ENCODE assay signal across 8 cellular contexts in the genomic region with DNA sequence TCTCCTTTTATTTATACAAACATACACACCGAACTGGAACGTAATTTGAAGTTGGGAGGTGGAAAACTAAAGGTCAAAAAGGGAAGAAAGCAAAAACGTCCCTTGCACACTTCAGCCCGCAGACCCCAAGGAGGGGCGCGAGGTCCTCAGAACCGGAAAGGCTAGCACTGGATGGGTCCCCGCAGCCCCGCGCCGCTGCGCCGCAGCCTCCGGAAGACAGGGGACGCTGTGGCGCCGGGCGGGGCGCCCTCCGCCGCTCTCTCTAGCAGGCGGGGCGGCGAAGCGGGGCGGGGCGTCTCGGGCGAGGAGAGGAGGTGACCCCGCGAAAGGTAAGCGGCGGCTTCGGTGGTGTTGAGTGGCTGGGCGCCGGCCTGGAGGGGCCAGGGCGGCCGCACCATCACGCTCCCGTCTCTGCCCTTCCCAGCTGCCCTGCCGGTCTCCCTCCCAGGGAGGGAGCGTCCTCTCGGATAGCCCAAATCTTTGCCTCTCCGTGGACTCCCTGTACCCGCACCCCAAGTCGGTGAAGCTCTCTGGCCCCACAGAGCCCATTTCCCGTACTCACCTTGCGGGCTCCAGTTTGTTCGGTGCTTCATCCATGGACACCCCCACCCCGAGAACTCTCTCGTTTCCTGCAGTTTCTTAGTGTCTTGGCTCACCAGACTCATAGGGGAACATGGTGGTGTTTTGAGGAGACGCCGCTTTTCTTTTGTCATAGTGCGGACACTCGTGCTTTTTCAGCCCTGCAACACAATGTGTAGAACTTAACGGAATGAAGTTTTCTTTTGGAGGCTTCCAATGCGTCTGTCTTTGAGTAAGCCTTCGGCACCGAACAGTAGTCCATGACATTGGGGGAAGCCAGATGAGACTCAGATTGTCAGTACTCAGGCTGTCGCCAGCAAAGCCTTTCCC. TPM values are rescaled to one million over a fixed set of nuclear protein-coding genes. Genes with fewer than 3 reads are reported as not detected.
DNase-seq lines count a peak whose midpoint lies in the region; ATAC-seq, FAIRE-seq and TF ChIP-seq lines count a peak whose summit lies in the region.

A gene with protein sequence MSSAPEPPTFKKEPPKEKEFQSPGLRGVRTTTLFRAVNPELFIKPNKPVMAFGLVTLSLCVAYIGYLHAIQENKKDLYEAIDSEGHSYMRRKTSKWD (plus strand): TSS at position 285 of the 909 bp plus-strand sequence. CDS start 14,444 bp downstream, outside the sequence.

- H3K27me3 ChIP-seq in right cardiac atrium (ENCODE audit: control insufficient read depth, insufficient read depth) = no peaks in the 10 kb centered on the region

- no peaks in the 10 kb centered on the region for H3K4me1 ChIP-seq in right cardiac atrium (ENCODE audit: control insufficient read depth, insufficient read depth, low read length)

- peak; percentile 100 for ATAC-seq in HG02642 (IDR thresholded peaks at IDR 0.05; ENCODE audit: poor library complexity, unreplicated experiment)
- ATAC-seq in right cardiac atrium = peak; percentile 99 to 100

- peak; percentile 86 for DNase-seq in GM12892 (ENCODE audit: insufficient read length)
- peak; percentile 57 for DNase-seq in NCI-H1092 treated with DMSO at 0.1 percent for 48 hours (lab: John Stamatoyannopoulos, UW)
- DNase-seq in T-helper 1 cell = peak; percentile 69 to 84 (median 78)
- peak; percentile 28 for DNase-seq in amniotic stem cell (lab: John Stamatoyannopoulos, UW)
- peak; percentile 89 to 94 (median 94) for DNase-seq in right cardiac atrium
- peak; percentile 61 for DNase-seq in putamen (ENCODE audit: low spot score)
- DNase-seq in urothelium cell line (ENCODE audit: low spot score) = peak; percentile 87

- intact Hi-C loops in right cardiac atrium (cut with DNase I) = no loop called here

- peak within 1 kb of the TSS; percentile 86 for H3K27ac ChIP-seq in right cardiac atrium (ENCODE audit: low read length)

- TF ChIP-seq POLR2A in GM12892 (IDR thresholded peaks at IDR 0.05; ENCODE audit: low read depth, low read length) = peak; percentile 79

- WGBS in right cardiac atrium = under 1% methylated on average over 60 of the region's 60 CpGs

- FAIRE-seq in GM12892 (lab: Jason Lieb, UNC) = peak; percentile 87
- FAIRE-seq in urothelium cell line (lab: Jason Lieb, UNC) = no peak

- H3K4me3 ChIP-seq in right cardiac atrium (ENCODE audit: low read length) = peak within 1 kb of the TSS; percentile 94

- no peaks in the 10 kb centered on the region for H3K9me3 ChIP-seq in right cardiac atrium (ENCODE audit: control insufficient read depth, low read length)

RNA-seq across cellular contexts. Expression of the gene that starts here (rescaled TPM):
- polyA plus RNA-seq in GM12892 (2012; ENCODE audit: missing spikeins) = 11.0 TPM
- 10 to 100 TPM; 10.6 to 21.7 (median 16.5) TPM for total RNA-seq in right cardiac atrium
- polyA plus RNA-seq in right cardiac atrium = 11.3 TPM

Comparison
In these comparisons a context has a peak if more than half of its experiments do, and no peak if none do; other contexts are left out.
1. Peak in every context shown above with its lines: DNase-seq, ATAC-seq, H3K4me3 ChIP-seq and H3K27ac ChIP-seq.
2. DNase-seq: peak in every context shown above with its lines; median percentile 94 in right cardiac atrium; 87 in urothelium cell line; 86 in GM12892; 78 in T-helper 1 cell; 61 in putamen; 57 in NCI-H1092 treated with DMSO at 0.1 percent for 48 hours; 28 in amniotic stem cell.